Comparison of ENCODE assay signal across 1 cellular context in the genomic region with DNA sequence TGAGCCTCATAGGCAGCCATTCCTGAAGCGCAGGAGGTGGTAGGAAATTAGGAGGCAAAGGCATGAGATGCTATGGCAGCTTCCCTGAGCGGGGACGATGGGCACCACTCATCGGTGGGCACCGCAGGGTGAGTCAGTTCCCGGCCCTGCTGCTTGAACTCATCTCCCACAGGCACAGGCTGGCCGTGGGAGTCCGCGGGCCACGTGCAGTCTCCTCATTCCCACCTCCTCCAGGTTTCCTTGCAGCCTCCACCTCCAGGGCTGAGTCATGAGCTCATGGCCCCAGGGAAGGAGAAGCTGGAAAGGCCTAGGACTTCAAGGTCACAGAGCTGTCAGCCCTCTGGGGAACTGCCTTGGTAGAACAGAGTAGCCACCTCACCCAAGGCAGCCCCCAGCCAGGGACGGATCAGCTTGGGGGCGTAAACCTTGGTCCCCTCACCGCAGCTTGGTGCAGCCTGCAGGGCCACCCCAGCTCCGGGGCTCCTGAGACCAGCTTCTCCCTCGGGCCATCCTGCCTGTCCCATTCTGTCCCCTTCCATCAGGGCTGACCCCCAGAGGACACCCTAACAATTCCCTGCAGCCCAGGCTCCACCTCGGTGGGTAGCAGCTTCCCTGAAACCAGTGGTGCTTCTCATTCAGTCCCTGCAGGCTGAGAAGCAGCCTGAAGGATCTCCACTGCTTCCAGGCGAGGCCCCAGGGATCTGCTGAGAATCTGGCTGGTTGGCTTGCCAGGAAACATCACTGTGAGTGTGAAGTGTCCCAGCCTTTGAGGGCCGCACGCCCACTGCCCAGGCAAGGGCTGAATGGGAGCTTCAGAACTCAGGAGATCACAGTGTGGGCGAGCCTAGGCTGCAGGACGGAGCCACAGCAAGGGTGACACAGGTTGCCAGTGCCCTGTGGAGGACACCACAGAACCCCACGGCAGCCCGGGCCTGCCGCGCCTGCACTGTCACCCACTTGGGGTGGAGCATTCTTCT.
TF ChIP-seq lines count a peak whose summit lies in the region.

No MANE protein-coding gene starts in this region.

TF ChIP-seq in SK-N-SH, 30 proteins besides CTCF, POLR2A, EP300 and RAD21 (continued from another document):
- TF ChIP-seq, protein P1, sequence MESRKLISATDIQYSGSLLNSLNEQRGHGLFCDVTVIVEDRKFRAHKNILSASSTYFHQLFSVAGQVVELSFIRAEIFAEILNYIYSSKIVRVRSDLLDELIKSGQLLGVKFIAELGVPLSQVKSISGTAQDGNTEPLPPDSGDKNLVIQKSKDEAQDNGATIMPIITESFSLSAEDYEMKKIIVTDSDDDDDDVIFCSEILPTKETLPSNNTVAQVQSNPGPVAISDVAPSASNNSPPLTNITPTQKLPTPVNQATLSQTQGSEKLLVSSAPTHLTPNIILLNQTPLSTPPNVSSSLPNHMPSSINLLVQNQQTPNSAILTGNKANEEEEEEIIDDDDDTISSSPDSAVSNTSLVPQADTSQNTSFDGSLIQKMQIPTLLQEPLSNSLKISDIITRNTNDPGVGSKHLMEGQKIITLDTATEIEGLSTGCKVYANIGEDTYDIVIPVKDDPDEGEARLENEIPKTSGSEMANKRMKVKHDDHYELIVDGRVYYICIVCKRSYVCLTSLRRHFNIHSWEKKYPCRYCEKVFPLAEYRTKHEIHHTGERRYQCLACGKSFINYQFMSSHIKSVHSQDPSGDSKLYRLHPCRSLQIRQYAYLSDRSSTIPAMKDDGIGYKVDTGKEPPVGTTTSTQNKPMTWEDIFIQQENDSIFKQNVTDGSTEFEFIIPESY (IDR thresholded peaks at IDR 0.05; ENCODE audit: borderline replicate concordance, low read depth) = no peak
- no peak for TF ChIP-seq RFX5 (IDR thresholded peaks at IDR 0.05; ENCODE audit: low read length)
- no peak for TF ChIP-seq FOSL2 (IDR thresholded peaks at IDR 0.05; ENCODE audit: borderline replicate concordance, low read depth)
- no peak for TF ChIP-seq EZH2phosphoT487 (IDR thresholded peaks at IDR 0.05; ENCODE audit: borderline replicate concordance, low read depth)
- TF ChIP-seq, protein P2, sequence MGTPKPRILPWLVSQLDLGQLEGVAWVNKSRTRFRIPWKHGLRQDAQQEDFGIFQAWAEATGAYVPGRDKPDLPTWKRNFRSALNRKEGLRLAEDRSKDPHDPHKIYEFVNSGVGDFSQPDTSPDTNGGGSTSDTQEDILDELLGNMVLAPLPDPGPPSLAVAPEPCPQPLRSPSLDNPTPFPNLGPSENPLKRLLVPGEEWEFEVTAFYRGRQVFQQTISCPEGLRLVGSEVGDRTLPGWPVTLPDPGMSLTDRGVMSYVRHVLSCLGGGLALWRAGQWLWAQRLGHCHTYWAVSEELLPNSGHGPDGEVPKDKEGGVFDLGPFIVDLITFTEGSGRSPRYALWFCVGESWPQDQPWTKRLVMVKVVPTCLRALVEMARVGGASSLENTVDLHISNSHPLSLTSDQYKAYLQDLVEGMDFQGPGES (IDR thresholded peaks at IDR 0.05; ENCODE audit: low read depth, low read length) = no peak
- no peak for TF ChIP-seq POLR2AphosphoS5 (IDR thresholded peaks at IDR 0.05; ENCODE audit: low read depth, low read length)
- TF ChIP-seq, protein P3, sequence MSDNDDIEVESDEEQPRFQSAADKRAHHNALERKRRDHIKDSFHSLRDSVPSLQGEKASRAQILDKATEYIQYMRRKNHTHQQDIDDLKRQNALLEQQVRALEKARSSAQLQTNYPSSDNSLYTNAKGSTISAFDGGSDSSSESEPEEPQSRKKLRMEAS (IDR thresholded peaks at IDR 0.05; ENCODE audit: low read depth) = no peak
- no peak for TF ChIP-seq FOXM1 (IDR thresholded peaks at IDR 0.05; ENCODE audit: low read depth)
- no peak for TF ChIP-seq MXI1 (IDR thresholded peaks at IDR 0.05; ENCODE audit: low read depth, low read length)
- TF ChIP-seq FOXJ3 (CRISPR knock-in tag; IDR thresholded peaks at IDR 0.05) = no peak
- TF ChIP-seq CHD2 (IDR thresholded peaks at IDR 0.05; ENCODE audit: low read length, partially characterized antibody) = no peak
